In genomic region chr3:194057570-194058188, GRCh38 we compare ENCODE assay signal across 8 cellular contexts.
A peak's percentile ranks its signal among the peaks of the same experiment; 100 is the strongest.
DNase-seq lines count a peak whose midpoint lies in the region; ATAC-seq and TF ChIP-seq lines count a peak whose summit lies in the region.

No MANE protein-coding gene starts in this region.

- no peak for DNase-seq in H7
- no peak for DNase-seq in mammary epithelial cell
- DNase-seq in neuronal stem cell (ENCODE audit: low spot score) = no peak
- no peak for DNase-seq in Ammon's horn (ENCODE audit: low spot score)
- DNase-seq in stimulated activated CD4-positive, alpha-beta T cell treated with anti-CD3 and anti-CD28 coated beads, Interleukin-1b, Interleukin-23, amount 100 ng/mL, for 48 hours = no peak
- DNase-seq in thyroid gland = no peak

- no peak overlapping the region for H3K9ac ChIP-seq in mammary epithelial cell (ENCODE audit: insufficient read depth, low read length)
- no peak overlapping the region for H3K9ac ChIP-seq in neuronal stem cell (ENCODE audit: low read depth, low read length, poor library complexity)

- H2BK120ac ChIP-seq in neuronal stem cell (ENCODE audit: low read depth, low read length) = no peak overlapping the region

- no peak overlapping the region for H4K91ac ChIP-seq in neuronal stem cell (ENCODE audit: low read depth, low read length, poor library complexity)

- TF ChIP-seq POLR2A in thyroid gland (IDR thresholded peaks at IDR 0.05) = no peak

- H2AFZ ChIP-seq in mammary epithelial cell (ENCODE audit: low read depth, low read length) (peak overlapping the region; percentile 78), neuronal stem cell (ENCODE audit: low read length) (peak overlapping the region; percentile 82)

- H3K9me2 ChIP-seq in DOHH2 (replicated peaks; ENCODE audit: control insufficient read depth, low read length) = no peaks in the 10 kb centered on the region

- no peak overlapping the region for H3K18ac ChIP-seq in neuronal stem cell (ENCODE audit: low read length)

- no peak overlapping the region for H3K27ac ChIP-seq in DOHH2 (ENCODE audit: low read depth, low read length)
- H3K27ac ChIP-seq in mammary epithelial cell (ENCODE audit: insufficient read depth, low read depth, low read length) = no peak overlapping the region
- peak overlapping the region; percentile 43 for H3K27ac ChIP-seq in neuronal stem cell (replicated peaks; ENCODE audit: low read length)
- H3K27ac ChIP-seq in thyroid gland = peak overlapping the region in 1 of 3 donors; percentile 42

- TF ChIP-seq CTCF in DOHH2 (IDR thresholded peaks at IDR 0.05; ENCODE audit: low read depth, low read length, poor library complexity, severe bottlenecking) (no peak), mammary epithelial cell (conservative IDR thresholded peaks at IDR 0.05 in 1 of 2, IDR thresholded peaks at IDR 0.05 in 1 of 2; ENCODE audit: extremely low read depth in 1 of 2, insufficient read depth in 1 of 2, low read depth in 1 of 2, low read length in 2 of 2) (no peak), thyroid gland (IDR thresholded peaks at IDR 0.05) (no peak)

- CTCF ChIA-PET in mammary epithelial cell (lab: Charles Lee; ENCODE audit: low non-redundant PET) = no interaction called here

- no peak for ATAC-seq in HG02973 (IDR thresholded peaks at IDR 0.05; ENCODE audit: unreplicated experiment)

- H3K4me3 ChIP-seq in DOHH2 (ENCODE audit: low read length) = peak overlapping the region; percentile 73
- peak overlapping the region; percentile 26 for H3K4me3 ChIP-seq in H7 (ENCODE audit: insufficient read depth, low read depth, low read length)
- no peak overlapping the region for H3K4me3 ChIP-seq in mammary epithelial cell (replicated peaks in 1 of 3; ENCODE audit: insufficient read depth in 1 of 3, low read depth in 2 of 3, low read length in 3 of 3)
- H3K4me3 ChIP-seq in neuronal stem cell (ENCODE audit: low read length in 2 of 2) = peak overlapping the region in 1 of 2 donors; percentile 36
- peak overlapping the region in 1 of 3 donors; percentile 18 for H3K4me3 ChIP-seq in thyroid gland (replicated peaks in 1 of 3)

- H3K36me3 ChIP-seq in DOHH2 (ENCODE audit: control insufficient read depth, low read length) = no peaks in the 10 kb centered on the region
- H3K36me3 ChIP-seq in H7 (replicated peaks; ENCODE audit: control insufficient read depth, insufficient read depth, low read length) = no peaks in the 10 kb centered on the region
- no peaks in the 10 kb centered on the region for H3K36me3 ChIP-seq in mammary epithelial cell (ENCODE audit: insufficient read depth, low read length)
- no peaks in the 10 kb centered on the region for H3K36me3 ChIP-seq in neuronal stem cell (replicated peaks in 1 of 2; ENCODE audit: control insufficient read depth in 2 of 2, insufficient read depth in 2 of 2, low read length in 2 of 2)
- H3K36me3 ChIP-seq in thyroid gland = no peaks in the 10 kb centered on the region

- H2BK12ac ChIP-seq in neuronal stem cell (ENCODE audit: low read length) = no peak overlapping the region

- H3K4me2 ChIP-seq in DOHH2 (ENCODE audit: low read length) (peak overlapping the region; percentile 85), mammary epithelial cell (ENCODE audit: insufficient read depth, low read depth, low read length) (peak overlapping the region; percentile 48), neuronal stem cell (ENCODE audit: insufficient read depth, low read length, poor library complexity, severe bottlenecking) (peak overlapping the region; percentile 29)

- in situ Hi-C loops in mammary epithelial cell (cut with MboI; ENCODE audit: low sequenced_read_pairs in 2 of 2) = no loop called here

- H3F3A ChIP-seq in DOHH2 (ENCODE audit: control insufficient read depth, insufficient read depth) = peaks cover 7% of the 10 kb centered on the region

- H4K8ac ChIP-seq in neuronal stem cell (ENCODE audit: low read depth, low read length) = no peak overlapping the region

- intact Hi-C loops in mammary epithelial cell (cut with micrococcal nuclease) (no loop called here), thyroid gland (cut with DNase I) (no loop called here)

- H3K4ac ChIP-seq in neuronal stem cell (ENCODE audit: low read length) = no peak overlapping the region

- H3K23ac ChIP-seq in neuronal stem cell (ENCODE audit: low read depth, low read length, poor library complexity) = no peak overlapping the region

- H3K79me2 ChIP-seq in DOHH2 (ENCODE audit: control insufficient read depth, low read length) (no peaks in the 10 kb centered on the region), mammary epithelial cell (ENCODE audit: insufficient read depth, low read length) (no peaks in the 10 kb centered on the region)

- H4K20me1 ChIP-seq in DOHH2 (ENCODE audit: control insufficient read depth, insufficient read depth, low read depth, low read length) (no peaks in the 10 kb centered on the region), mammary epithelial cell (ENCODE audit: insufficient read depth, low read length) (no peaks in the 10 kb centered on the region)

- no peaks in the 10 kb centered on the region for H3K27me3 ChIP-seq in DOHH2 (ENCODE audit: control insufficient read depth, low read length)
- H3K27me3 ChIP-seq in H7 (ENCODE audit: control insufficient read depth, insufficient read depth, low read length) = 0 out of 2 replicates have a peak, but pooled peaks cover 4% of the 10 kb centered on the region
- H3K27me3 ChIP-seq in mammary epithelial cell (ENCODE audit: insufficient read depth, low read length) = no peaks in the 10 kb centered on the region
- H3K27me3 ChIP-seq in neuronal stem cell (ENCODE audit: control insufficient read depth in 3 of 3, insufficient read depth in 3 of 3, low read depth in 1 of 3, low read length in 3 of 3) = no peaks in the 10 kb centered on the region
- H3K27me3 ChIP-seq in thyroid gland = no peaks in the 10 kb centered on the region

- no peak overlapping the region for H2BK15ac ChIP-seq in neuronal stem cell (ENCODE audit: low read length)

- BruUV-seq in mammary epithelial cell (replicated peaks; lab: Mats Ljungman, UMichigan) = no TSS peak

- 54% methylated on average over 7 of the region's 8 CpGs for WGBS in mammary epithelial cell (ENCODE audit: low coverage, missing lambda C conversion rate)
- WGBS in neuronal stem cell (ENCODE audit: extremely low coverage in 2 of 2, insufficient read length in 2 of 2, insufficient replicate concordance in 1 of 2), 2 donors = no CpG with 5 or more reads among the region's 8 CpGs
- 76 to 77% methylated on average over 8 of the region's 8 CpGs for WGBS in thyroid gland, 2 donors

- H2BK5ac ChIP-seq in neuronal stem cell (ENCODE audit: low read length) = no peak overlapping the region

- dilution Hi-C loops in mammary epithelial cell (cut with HindIII; ENCODE audit: low sequenced_read_pairs) = no loop called here

- no peak overlapping the region for H3K14ac ChIP-seq in neuronal stem cell (ENCODE audit: low read length)

- H3K79me1 ChIP-seq in neuronal stem cell (ENCODE audit: low read depth, low read length) = no peaks in the 10 kb centered on the region

- H2AK5ac ChIP-seq in neuronal stem cell (ENCODE audit: low read depth, low read length) = no peak overlapping the region

- peaks cover 16% of the 10 kb centered on the region for H3K4me1 ChIP-seq in DOHH2 (ENCODE audit: control insufficient read depth, low read length)
- H3K4me1 ChIP-seq in mammary epithelial cell (ENCODE audit: insufficient read depth, low read length) = peaks cover 16% of the 10 kb centered on the region
- H3K4me1 ChIP-seq in neuronal stem cell (ENCODE audit: control insufficient read depth in 2 of 2, insufficient read depth in 1 of 2, low read depth in 1 of 2, low read length in 2 of 2) = peaks cover 11 to 12% of the 10 kb centered on the region in 2 donors
- H3K4me1 ChIP-seq in thyroid gland = peaks cover 12 to 24% of the 10 kb centered on the region in 2 donors

- no peaks in the 10 kb centered on the region for H3K9me3 ChIP-seq in DOHH2 (ENCODE audit: control insufficient read depth, insufficient read depth, low read length)
- H3K9me3 ChIP-seq in mammary epithelial cell (replicated peaks; ENCODE audit: insufficient read depth, low read length) = no peaks in the 10 kb centered on the region
- H3K9me3 ChIP-seq in neuronal stem cell (replicated peaks in 1 of 2; ENCODE audit: control insufficient read depth in 2 of 2, insufficient read depth in 1 of 2, low read depth in 1 of 2, low read length in 2 of 2) = no peaks in the 10 kb centered on the region
- H3K9me3 ChIP-seq in thyroid gland = no peaks in the 10 kb centered on the region

Comparison
In these comparisons a context has a peak if more than half of its experiments do, and no peak if none do; other contexts are left out.
1. H3K4me2 ChIP-seq: peak in every context shown above with its lines; median percentile 85 in DOHH2; 48 in mammary epithelial cell; 29 in neuronal stem cell.
2. H3K4me3 ChIP-seq: peak in DOHH2 (single experiment) and H7 (single experiment); none in mammary epithelial cell (0 of 3).